Comparison of ENCODE assay signal across 8 cellular contexts in genomic region chr18:55343396-55344073, GRCh38.
DNase-seq lines count a peak whose midpoint lies in the region; ATAC-seq and TF ChIP-seq lines count a peak whose summit lies in the region.

No MANE protein-coding gene starts in this region.

- TF ChIP-seq CTCF in HCT116 (IDR thresholded peaks at IDR 0.05 in 2 of 3, conservative IDR thresholded peaks at IDR 0.05 in 1 of 3; ENCODE audit: borderline replicate concordance in 1 of 3, insufficient read depth in 1 of 3, low read depth in 2 of 3, low read length in 2 of 3) (peak in 2 of 3 experiments; percentile 16 to 38; a peak in 1 of 6 replicates), epithelial cell of esophagus (IDR thresholded peaks at IDR 0.05; ENCODE audit: insufficient read depth, low read depth, low read length, missing control alignments) (peak; percentile 52), retinal pigment epithelial cell (conservative IDR thresholded peaks at IDR 0.05; ENCODE audit: low read depth, low read length) (peak; percentile 65)

- H3K4me1 Mint-ChIP-seq in T-helper 2 cell treated with Interferon-gamma antibody and Interleukin-4, amounts not matched to agents 5 μg/mL and 100 μg/mL, for 36 hours (ENCODE audit: low read depth), result no peaks in the 10 kb centered on the region

- RAD21 ChIA-PET in HCT116 (lab: Charles Lee; ENCODE audit: low non-redundant PET in 1 of 2, low total read pairs in 2 of 2, uncharacterized antibody in 2 of 2, unreplicated experiment in 2 of 2), result no interaction called here

- no peak overlapping the region for H3K27ac Mint-ChIP-seq in T-helper 2 cell treated with Interferon-gamma antibody and Interleukin-4, amounts not matched to agents 5 μg/mL and 100 μg/mL, for 36 hours

- H3K4me1 ChIP-seq in HCT116 (ENCODE audit: control insufficient read depth in 1 of 2, insufficient read depth in 2 of 2, low read length in 2 of 2), result no peaks in the 10 kb centered on the region

- no peak for TF ChIP-seq RAD21 in HCT116 (IDR thresholded peaks at IDR 0.05; ENCODE audit: low read depth)

- H3K27me3 ChIP-seq in HCT116 (ENCODE audit: insufficient read depth, low read length), result peaks cover 3% of the 10 kb centered on the region; the same call in 1 of the 2 replicates

- no TSS peak for BruUV-seq in HCT116 (replicated peaks; lab: Mats Ljungman, UMichigan)

- no peaks in the 10 kb centered on the region for H3K36me3 Mint-ChIP-seq in T-helper 2 cell treated with Interferon-gamma antibody and Interleukin-4, amounts not matched to agents 5 μg/mL and 100 μg/mL, for 36 hours (ENCODE audit: low read depth)

- intact Hi-C loops in HCT116 (cut with micrococcal nuclease), result no loop called here

- no peaks in the 10 kb centered on the region for H3K9me3 ChIP-seq in HCT116 (ENCODE audit: control insufficient read depth in 1 of 2, insufficient read depth in 1 of 2, low read depth in 1 of 2, low read length in 2 of 2)

- H3K4me2 ChIP-seq in HCT116 (ENCODE audit: low read length), result no peak overlapping the region

- no peaks in the 10 kb centered on the region for H4K20me1 ChIP-seq in HCT116 (ENCODE audit: insufficient read depth)

- no peak overlapping the region for H3K4me3 ChIP-seq in HCT116 (replicated peaks in 1 of 2; ENCODE audit: low read depth in 1 of 2, low read length in 2 of 2)
- no peak overlapping the region for H3K4me3 ChIP-seq in epithelial cell of esophagus (ENCODE audit: low read length)
- no peak overlapping the region for H3K4me3 ChIP-seq in retinal pigment epithelial cell (ENCODE audit: low read length)

- H3K4me3 Mint-ChIP-seq in T-helper 2 cell treated with Interferon-gamma antibody and Interleukin-4, amounts not matched to agents 5 μg/mL and 100 μg/mL, for 36 hours, result no peak overlapping the region

- H2AFZ ChIP-seq in HCT116 (ENCODE audit: low read depth, low read length, poor library complexity, severe bottlenecking), result no peak overlapping the region

- TF ChIP-seq POLR2A in HCT116 (IDR thresholded peaks at IDR 0.05; ENCODE audit: borderline replicate concordance, extremely low read depth, insufficient read depth, insufficient read length), result no peak

- no peaks in the 10 kb centered on the region for H3K9me3 Mint-ChIP-seq in T-helper 2 cell treated with Interferon-gamma antibody and Interleukin-4, amounts not matched to agents 5 μg/mL and 100 μg/mL, for 36 hours

- CTCF ChIA-PET in HCT116 (lab: Charles Lee), result no interaction called here

- no peaks in the 10 kb centered on the region for H3K79me2 ChIP-seq in HCT116 (ENCODE audit: insufficient read depth, low read length)

- DNase-seq in GF-D8 (lab: John Stamatoyannopoulos, UW) (peak; percentile 17), HCT116 (ENCODE audit: low read depth, low spot score) (no peak), NCI-H2227 (lab: John Stamatoyannopoulos, UW; ENCODE audit: unreplicated experiment) (peak; percentile 42), epithelial cell of esophagus (ENCODE audit: low read depth) (peak; percentile 24), retinal pigment epithelial cell (ENCODE audit: low read depth) (no peak)
- DNase-seq in T-helper 2 cell treated with Interferon-gamma antibody and Interleukin-4, amounts not matched to agents 5 μg/mL and 100 μg/mL, for 36 hours (ENCODE audit: low spot score), result no peak
- DNase-seq in activated CD4-positive, alpha-beta T cell treated with anti-CD3 and anti-CD28 coated beads, Interleukin-2, amount 50 U/mL, for 1 hour, result no peak

- ATAC-seq in HCT116 (no peak), HG03097 (IDR thresholded peaks at IDR 0.05; ENCODE audit: low FRiP score, unreplicated experiment) (no peak)

- POLR2A ChIA-PET in HCT116 (lab: Charles Lee), result no interaction called here

- H3K36me3 ChIP-seq in HCT116 (ENCODE audit: control insufficient read depth in 1 of 2, insufficient read depth in 2 of 2, low read length in 2 of 2), result no peaks in the 10 kb centered on the region

- no peaks in the 10 kb centered on the region for H3K9me2 ChIP-seq in HCT116 (ENCODE audit: insufficient read depth)

- no peak overlapping the region for H3K9ac ChIP-seq in HCT116 (ENCODE audit: low read length)

- peaks cover 8% of the 10 kb centered on the region for H3K27me3 Mint-ChIP-seq in T-helper 2 cell treated with Interferon-gamma antibody and Interleukin-4, amounts not matched to agents 5 μg/mL and 100 μg/mL, for 36 hours (ENCODE audit: low read depth)

- H3K27ac ChIP-seq in HCT116 (ENCODE audit: low read depth, low read length), result no peak overlapping the region

TF ChIP-seq in HCT116, 20 proteins besides CTCF, POLR2A, EP300 and RAD21:
- no peak for TF ChIP-seq JUND (IDR thresholded peaks at IDR 0.05)
- no peak for TF ChIP-seq YY1 (IDR thresholded peaks at IDR 0.05; ENCODE audit: extremely low read depth, insufficient replicate concordance, low read depth, low read length)
- no peak for TF ChIP-seq POLR2AphosphoS5 (IDR thresholded peaks at IDR 0.05; ENCODE audit: low read depth, low read length)
- no peak for TF ChIP-seq ATF3 (IDR thresholded peaks at IDR 0.05)
- TF ChIP-seq CBX3 (IDR thresholded peaks at IDR 0.05; ENCODE audit: low read depth), result no peak
- no peak for TF ChIP-seq REST (IDR thresholded peaks at IDR 0.05; ENCODE audit: low read depth)
- no peak for TF ChIP-seq ZNF274 (IDR thresholded peaks at IDR 0.05; ENCODE audit: low read depth, low read length)
- no peak for TF ChIP-seq EZH2 (IDR thresholded peaks at IDR 0.05)
- no peak for TF ChIP-seq TCF7L2 (IDR thresholded peaks at IDR 0.05; ENCODE audit: borderline replicate concordance, extremely low read depth, insufficient read depth, insufficient read length)
- TF ChIP-seq, protein P1, sequence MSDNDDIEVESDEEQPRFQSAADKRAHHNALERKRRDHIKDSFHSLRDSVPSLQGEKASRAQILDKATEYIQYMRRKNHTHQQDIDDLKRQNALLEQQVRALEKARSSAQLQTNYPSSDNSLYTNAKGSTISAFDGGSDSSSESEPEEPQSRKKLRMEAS (IDR thresholded peaks at IDR 0.05), result no peak
- no peak for TF ChIP-seq SRF (IDR thresholded peaks at IDR 0.05; ENCODE audit: low read depth)
- TF ChIP-seq FOSL1 (IDR thresholded peaks at IDR 0.05; ENCODE audit: low read depth), result no peak
- no peak for TF ChIP-seq ZFX (IDR thresholded peaks at IDR 0.05)
- TF ChIP-seq SIN3A (IDR thresholded peaks at IDR 0.05; ENCODE audit: low read depth), result no peak
- no peak for TF ChIP-seq ZBTB33 (IDR thresholded peaks at IDR 0.05; ENCODE audit: extremely low read depth, insufficient replicate concordance, low read length)
- no peak for TF ChIP-seq EZH2phosphoT487 (IDR thresholded peaks at IDR 0.05; ENCODE audit: borderline replicate concordance)
- no peak for TF ChIP-seq ELF1 (IDR thresholded peaks at IDR 0.05; ENCODE audit: borderline replicate concordance, low read depth)
- no peak for TF ChIP-seq SP1 (IDR thresholded peaks at IDR 0.05; ENCODE audit: low read depth)
- TF ChIP-seq EGR1 (IDR thresholded peaks at IDR 0.05; ENCODE audit: low read depth), result no peak

Comparison
In these comparisons a context has a peak if more than half of its experiments do, and no peak if none do; other contexts are left out.
1. DNase-seq: peak in GF-D8 (single experiment), NCI-H2227 (single experiment) and epithelial cell of esophagus (single experiment); none in HCT116 (single experiment), retinal pigment epithelial cell (single experiment), T-helper 2 cell treated with Interferon-gamma antibody and Interleukin-4, amounts not matched to agents 5 μg/mL and 100 μg/mL, for 36 hours (single experiment) and activated CD4-positive, alpha-beta T cell treated with anti-CD3 and anti-CD28 coated beads, Interleukin-2, amount 50 U/mL, for 1 hour (single experiment).
2. Peak in every context shown above with its lines, with median percentiles within 50 percentile points of each other: CTCF ChIP-seq.